ENCODE assay signal across 1 cellular context in the genomic region with DNA sequence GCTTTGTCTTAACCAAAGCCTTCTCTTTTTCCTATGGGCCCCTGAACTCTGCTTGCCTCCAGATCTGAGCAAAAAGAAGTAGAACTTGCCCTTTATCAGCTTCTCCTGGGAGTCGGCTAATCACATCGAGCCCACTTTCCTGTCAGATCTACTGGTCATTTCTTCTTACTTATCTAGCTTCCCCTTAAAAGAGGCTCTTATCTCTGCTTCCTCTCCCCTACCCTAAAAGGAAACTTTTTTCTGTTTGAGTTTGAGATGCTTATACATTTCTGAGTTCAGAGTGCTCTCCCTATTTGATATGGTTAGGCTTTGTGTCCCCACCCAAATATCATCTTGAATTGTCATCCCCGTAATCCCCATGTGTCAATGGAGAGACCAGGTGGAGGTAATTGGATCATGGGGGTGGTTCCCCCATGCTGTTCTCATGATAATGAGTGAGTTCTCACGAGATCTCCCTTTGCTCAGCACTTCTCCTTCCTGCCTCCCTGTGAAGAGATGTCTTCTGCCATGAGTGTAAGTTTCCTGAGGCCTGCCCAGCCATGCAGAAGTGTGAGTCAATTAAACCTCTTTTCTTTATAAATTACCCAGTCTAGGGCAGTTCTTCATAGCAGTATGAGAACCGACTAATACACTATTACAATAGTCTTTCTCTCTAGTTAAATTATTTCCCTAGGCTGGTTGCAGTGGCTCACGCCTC.
TF ChIP-seq lines count a peak whose summit lies in the region.

No MANE protein-coding gene starts in this region.

TF ChIP-seq in K562, 482 proteins besides CTCF, POLR2A, EP300 and RAD21 (continued from another document and continues in another):
- TF ChIP-seq, protein P1, sequence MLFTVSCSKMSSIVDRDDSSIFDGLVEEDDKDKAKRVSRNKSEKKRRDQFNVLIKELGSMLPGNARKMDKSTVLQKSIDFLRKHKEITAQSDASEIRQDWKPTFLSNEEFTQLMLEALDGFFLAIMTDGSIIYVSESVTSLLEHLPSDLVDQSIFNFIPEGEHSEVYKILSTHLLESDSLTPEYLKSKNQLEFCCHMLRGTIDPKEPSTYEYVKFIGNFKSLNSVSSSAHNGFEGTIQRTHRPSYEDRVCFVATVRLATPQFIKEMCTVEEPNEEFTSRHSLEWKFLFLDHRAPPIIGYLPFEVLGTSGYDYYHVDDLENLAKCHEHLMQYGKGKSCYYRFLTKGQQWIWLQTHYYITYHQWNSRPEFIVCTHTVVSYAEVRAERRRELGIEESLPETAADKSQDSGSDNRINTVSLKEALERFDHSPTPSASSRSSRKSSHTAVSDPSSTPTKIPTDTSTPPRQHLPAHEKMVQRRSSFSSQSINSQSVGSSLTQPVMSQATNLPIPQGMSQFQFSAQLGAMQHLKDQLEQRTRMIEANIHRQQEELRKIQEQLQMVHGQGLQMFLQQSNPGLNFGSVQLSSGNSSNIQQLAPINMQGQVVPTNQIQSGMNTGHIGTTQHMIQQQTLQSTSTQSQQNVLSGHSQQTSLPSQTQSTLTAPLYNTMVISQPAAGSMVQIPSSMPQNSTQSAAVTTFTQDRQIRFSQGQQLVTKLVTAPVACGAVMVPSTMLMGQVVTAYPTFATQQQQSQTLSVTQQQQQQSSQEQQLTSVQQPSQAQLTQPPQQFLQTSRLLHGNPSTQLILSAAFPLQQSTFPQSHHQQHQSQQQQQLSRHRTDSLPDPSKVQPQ (CRISPR knock-in tag; IDR thresholded peaks at IDR 0.05; ENCODE audit: borderline replicate concordance) = no peak
- TF ChIP-seq, protein P2, sequence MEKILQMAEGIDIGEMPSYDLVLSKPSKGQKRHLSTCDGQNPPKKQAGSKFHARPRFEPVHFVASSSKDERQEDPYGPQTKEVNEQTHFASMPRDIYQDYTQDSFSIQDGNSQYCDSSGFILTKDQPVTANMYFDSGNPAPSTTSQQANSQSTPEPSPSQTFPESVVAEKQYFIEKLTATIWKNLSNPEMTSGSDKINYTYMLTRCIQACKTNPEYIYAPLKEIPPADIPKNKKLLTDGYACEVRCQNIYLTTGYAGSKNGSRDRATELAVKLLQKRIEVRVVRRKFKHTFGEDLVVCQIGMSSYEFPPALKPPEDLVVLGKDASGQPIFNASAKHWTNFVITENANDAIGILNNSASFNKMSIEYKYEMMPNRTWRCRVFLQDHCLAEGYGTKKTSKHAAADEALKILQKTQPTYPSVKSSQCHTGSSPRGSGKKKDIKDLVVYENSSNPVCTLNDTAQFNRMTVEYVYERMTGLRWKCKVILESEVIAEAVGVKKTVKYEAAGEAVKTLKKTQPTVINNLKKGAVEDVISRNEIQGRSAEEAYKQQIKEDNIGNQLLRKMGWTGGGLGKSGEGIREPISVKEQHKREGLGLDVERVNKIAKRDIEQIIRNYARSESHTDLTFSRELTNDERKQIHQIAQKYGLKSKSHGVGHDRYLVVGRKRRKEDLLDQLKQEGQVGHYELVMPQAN (IDR thresholded peaks at IDR 0.05; ENCODE audit: borderline replicate concordance) = no peak
- TF ChIP-seq, protein P3, sequence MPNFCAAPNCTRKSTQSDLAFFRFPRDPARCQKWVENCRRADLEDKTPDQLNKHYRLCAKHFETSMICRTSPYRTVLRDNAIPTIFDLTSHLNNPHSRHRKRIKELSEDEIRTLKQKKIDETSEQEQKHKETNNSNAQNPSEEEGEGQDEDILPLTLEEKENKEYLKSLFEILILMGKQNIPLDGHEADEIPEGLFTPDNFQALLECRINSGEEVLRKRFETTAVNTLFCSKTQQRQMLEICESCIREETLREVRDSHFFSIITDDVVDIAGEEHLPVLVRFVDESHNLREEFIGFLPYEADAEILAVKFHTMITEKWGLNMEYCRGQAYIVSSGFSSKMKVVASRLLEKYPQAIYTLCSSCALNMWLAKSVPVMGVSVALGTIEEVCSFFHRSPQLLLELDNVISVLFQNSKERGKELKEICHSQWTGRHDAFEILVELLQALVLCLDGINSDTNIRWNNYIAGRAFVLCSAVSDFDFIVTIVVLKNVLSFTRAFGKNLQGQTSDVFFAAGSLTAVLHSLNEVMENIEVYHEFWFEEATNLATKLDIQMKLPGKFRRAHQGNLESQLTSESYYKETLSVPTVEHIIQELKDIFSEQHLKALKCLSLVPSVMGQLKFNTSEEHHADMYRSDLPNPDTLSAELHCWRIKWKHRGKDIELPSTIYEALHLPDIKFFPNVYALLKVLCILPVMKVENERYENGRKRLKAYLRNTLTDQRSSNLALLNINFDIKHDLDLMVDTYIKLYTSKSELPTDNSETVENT (CRISPR knock-in tag; IDR thresholded peaks at IDR 0.05) = no peak
- TF ChIP-seq CSDE1 (IDR thresholded peaks at IDR 0.05) (no peak), ZFP1 (CRISPR knock-in tag; IDR thresholded peaks at IDR 0.05) (no peak), ZNF23 (CRISPR knock-in tag; IDR thresholded peaks at IDR 0.05) (no peak), SMARCE1 (IDR thresholded peaks at IDR 0.05) (0 out of 2 replicates have a peak, but pooled peaks have one; percentile 56), L3MBTL2 (IDR thresholded peaks at IDR 0.05) (0 out of 2 replicates have a peak, but pooled peaks have one; percentile 28), ZNF274 (IDR thresholded peaks at IDR 0.05; ENCODE audit: borderline replicate concordance, low read depth, low read length) (no peak), CTBP1 (IDR thresholded peaks at IDR 0.05; ENCODE audit: borderline replicate concordance) (peak; percentile 14; the same call in 1 of the 2 replicates), ZNF408 (CRISPR knock-in tag; IDR thresholded peaks at IDR 0.05; ENCODE audit: low read depth) (no peak), ZNF766 (CRISPR knock-in tag; conservative IDR thresholded peaks at IDR 0.05) (peak; percentile 85), CAMTA2 (CRISPR knock-in tag; conservative IDR thresholded peaks at IDR 0.05) (no peak), ZNF717 (CRISPR knock-in tag; IDR thresholded peaks at IDR 0.05) (no peak), ETV6 (IDR thresholded peaks at IDR 0.05; ENCODE audit: borderline replicate concordance in 1 of 2, low read depth in 2 of 2, low read length in 1 of 2) (0 out of 4 replicates have a peak, but pooled peaks of 1 of the 2 experiments have one; percentile 27), ETV6 (CRISPR knock-in tag; IDR thresholded peaks at IDR 0.05; ENCODE audit: borderline replicate concordance) (no peak), CC2D1A (IDR thresholded peaks at IDR 0.05) (peak; percentile 91), ARID1B (IDR thresholded peaks at IDR 0.05) (peak; percentile 84), ZNF146 (CRISPR knock-in tag; IDR thresholded peaks at IDR 0.05; ENCODE audit: unreplicated experiment) (no peak), PHB2 (IDR thresholded peaks at IDR 0.05; ENCODE audit: low read depth) (no peak), HCFC1 (IDR thresholded peaks at IDR 0.05; ENCODE audit: low read depth, low read length) (no peak), ZKSCAN3 (CRISPR knock-in tag; IDR thresholded peaks at IDR 0.05) (no peak), BRF1 (IDR thresholded peaks at IDR 0.05; ENCODE audit: borderline replicate concordance, extremely low read depth, insufficient read length) (no peak), SLC30A9 (CRISPR knock-in tag; IDR thresholded peaks at IDR 0.05) (no peak), TAL1 (IDR thresholded peaks at IDR 0.05) (peak; percentile 58; the same call in 1 of the 2 replicates), FOS (IDR thresholded peaks at IDR 0.05; ENCODE audit: extremely low read depth, insufficient read length) (no peak), NCOA6 (IDR thresholded peaks at IDR 0.05) (no peak), SRSF7 (optimal IDR thresholded peaks at IDR 0.05; ENCODE audit: low read depth, low read length) (no peak), FOXA3 (CRISPR knock-in tag; conservative IDR thresholded peaks at IDR 0.05 in 1 of 2, IDR thresholded peaks at IDR 0.05 in 1 of 2) (no peak)
- TF ChIP-seq, protein P4, sequence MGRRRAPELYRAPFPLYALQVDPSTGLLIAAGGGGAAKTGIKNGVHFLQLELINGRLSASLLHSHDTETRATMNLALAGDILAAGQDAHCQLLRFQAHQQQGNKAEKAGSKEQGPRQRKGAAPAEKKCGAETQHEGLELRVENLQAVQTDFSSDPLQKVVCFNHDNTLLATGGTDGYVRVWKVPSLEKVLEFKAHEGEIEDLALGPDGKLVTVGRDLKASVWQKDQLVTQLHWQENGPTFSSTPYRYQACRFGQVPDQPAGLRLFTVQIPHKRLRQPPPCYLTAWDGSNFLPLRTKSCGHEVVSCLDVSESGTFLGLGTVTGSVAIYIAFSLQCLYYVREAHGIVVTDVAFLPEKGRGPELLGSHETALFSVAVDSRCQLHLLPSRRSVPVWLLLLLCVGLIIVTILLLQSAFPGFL (CRISPR knock-in tag; IDR thresholded peaks at IDR 0.05) = no peak
- TF ChIP-seq, protein P5, sequence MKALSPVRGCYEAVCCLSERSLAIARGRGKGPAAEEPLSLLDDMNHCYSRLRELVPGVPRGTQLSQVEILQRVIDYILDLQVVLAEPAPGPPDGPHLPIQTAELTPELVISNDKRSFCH (CRISPR knock-in tag; IDR thresholded peaks at IDR 0.05) = no peak
- TF ChIP-seq, protein P5 (tag; IDR thresholded peaks at IDR 0.05) = 0 out of 2 replicates have a peak, but pooled peaks have one; percentile 47
- TF ChIP-seq, protein P6, sequence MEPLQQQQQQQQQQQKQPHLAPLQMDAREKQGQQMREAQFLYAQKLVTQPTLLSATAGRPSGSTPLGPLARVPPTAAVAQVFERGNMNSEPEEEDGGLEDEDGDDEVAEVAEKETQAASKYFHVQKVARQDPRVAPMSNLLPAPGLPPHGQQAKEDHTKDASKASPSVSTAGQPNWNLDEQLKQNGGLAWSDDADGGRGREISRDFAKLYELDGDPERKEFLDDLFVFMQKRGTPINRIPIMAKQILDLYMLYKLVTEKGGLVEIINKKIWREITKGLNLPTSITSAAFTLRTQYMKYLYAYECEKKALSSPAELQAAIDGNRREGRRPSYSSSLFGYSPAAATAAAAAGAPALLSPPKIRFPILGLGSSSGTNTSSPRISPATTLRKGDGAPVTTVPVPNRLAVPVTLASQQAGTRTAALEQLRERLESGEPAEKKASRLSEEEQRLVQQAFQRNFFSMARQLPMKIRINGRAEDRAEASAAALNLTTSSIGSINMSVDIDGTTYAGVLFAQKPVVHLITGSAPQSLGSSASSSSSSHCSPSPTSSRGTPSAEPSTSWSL (CRISPR knock-in tag; IDR thresholded peaks at IDR 0.05; ENCODE audit: borderline replicate concordance) = no peak
- TF ChIP-seq, protein P7, sequence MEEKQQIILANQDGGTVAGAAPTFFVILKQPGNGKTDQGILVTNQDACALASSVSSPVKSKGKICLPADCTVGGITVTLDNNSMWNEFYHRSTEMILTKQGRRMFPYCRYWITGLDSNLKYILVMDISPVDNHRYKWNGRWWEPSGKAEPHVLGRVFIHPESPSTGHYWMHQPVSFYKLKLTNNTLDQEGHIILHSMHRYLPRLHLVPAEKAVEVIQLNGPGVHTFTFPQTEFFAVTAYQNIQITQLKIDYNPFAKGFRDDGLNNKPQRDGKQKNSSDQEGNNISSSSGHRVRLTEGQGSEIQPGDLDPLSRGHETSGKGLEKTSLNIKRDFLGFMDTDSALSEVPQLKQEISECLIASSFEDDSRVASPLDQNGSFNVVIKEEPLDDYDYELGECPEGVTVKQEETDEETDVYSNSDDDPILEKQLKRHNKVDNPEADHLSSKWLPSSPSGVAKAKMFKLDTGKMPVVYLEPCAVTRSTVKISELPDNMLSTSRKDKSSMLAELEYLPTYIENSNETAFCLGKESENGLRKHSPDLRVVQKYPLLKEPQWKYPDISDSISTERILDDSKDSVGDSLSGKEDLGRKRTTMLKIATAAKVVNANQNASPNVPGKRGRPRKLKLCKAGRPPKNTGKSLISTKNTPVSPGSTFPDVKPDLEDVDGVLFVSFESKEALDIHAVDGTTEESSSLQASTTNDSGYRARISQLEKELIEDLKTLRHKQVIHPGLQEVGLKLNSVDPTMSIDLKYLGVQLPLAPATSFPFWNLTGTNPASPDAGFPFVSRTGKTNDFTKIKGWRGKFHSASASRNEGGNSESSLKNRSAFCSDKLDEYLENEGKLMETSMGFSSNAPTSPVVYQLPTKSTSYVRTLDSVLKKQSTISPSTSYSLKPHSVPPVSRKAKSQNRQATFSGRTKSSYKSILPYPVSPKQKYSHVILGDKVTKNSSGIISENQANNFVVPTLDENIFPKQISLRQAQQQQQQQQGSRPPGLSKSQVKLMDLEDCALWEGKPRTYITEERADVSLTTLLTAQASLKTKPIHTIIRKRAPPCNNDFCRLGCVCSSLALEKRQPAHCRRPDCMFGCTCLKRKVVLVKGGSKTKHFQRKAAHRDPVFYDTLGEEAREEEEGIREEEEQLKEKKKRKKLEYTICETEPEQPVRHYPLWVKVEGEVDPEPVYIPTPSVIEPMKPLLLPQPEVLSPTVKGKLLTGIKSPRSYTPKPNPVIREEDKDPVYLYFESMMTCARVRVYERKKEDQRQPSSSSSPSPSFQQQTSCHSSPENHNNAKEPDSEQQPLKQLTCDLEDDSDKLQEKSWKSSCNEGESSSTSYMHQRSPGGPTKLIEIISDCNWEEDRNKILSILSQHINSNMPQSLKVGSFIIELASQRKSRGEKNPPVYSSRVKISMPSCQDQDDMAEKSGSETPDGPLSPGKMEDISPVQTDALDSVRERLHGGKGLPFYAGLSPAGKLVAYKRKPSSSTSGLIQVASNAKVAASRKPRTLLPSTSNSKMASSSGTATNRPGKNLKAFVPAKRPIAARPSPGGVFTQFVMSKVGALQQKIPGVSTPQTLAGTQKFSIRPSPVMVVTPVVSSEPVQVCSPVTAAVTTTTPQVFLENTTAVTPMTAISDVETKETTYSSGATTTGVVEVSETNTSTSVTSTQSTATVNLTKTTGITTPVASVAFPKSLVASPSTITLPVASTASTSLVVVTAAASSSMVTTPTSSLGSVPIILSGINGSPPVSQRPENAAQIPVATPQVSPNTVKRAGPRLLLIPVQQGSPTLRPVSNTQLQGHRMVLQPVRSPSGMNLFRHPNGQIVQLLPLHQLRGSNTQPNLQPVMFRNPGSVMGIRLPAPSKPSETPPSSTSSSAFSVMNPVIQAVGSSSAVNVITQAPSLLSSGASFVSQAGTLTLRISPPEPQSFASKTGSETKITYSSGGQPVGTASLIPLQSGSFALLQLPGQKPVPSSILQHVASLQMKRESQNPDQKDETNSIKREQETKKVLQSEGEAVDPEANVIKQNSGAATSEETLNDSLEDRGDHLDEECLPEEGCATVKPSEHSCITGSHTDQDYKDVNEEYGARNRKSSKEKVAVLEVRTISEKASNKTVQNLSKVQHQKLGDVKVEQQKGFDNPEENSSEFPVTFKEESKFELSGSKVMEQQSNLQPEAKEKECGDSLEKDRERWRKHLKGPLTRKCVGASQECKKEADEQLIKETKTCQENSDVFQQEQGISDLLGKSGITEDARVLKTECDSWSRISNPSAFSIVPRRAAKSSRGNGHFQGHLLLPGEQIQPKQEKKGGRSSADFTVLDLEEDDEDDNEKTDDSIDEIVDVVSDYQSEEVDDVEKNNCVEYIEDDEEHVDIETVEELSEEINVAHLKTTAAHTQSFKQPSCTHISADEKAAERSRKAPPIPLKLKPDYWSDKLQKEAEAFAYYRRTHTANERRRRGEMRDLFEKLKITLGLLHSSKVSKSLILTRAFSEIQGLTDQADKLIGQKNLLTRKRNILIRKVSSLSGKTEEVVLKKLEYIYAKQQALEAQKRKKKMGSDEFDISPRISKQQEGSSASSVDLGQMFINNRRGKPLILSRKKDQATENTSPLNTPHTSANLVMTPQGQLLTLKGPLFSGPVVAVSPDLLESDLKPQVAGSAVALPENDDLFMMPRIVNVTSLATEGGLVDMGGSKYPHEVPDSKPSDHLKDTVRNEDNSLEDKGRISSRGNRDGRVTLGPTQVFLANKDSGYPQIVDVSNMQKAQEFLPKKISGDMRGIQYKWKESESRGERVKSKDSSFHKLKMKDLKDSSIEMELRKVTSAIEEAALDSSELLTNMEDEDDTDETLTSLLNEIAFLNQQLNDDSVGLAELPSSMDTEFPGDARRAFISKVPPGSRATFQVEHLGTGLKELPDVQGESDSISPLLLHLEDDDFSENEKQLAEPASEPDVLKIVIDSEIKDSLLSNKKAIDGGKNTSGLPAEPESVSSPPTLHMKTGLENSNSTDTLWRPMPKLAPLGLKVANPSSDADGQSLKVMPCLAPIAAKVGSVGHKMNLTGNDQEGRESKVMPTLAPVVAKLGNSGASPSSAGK (IDR thresholded peaks at IDR 0.05) = no peak
